In the genomic region with DNA sequence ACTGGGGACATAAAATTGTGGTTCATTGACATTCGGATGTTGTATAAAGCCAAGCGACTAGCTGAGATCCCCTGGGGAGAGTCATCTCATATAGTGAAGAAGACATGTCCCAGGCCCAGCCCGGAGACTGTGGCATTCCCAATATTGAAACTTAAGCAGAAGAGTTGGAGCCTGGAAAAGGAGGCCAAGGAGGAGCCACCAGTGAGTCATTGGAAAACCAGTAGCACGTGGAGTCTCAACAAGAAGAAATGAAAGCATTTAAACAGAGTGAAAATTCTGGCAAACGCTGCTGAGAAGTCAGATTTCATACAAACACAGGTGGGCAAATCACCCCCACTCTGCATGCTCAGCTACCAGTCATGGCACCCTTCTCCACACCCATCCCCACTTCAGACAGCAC, we compare ENCODE assay signal across 25 cellular contexts.
"Had no signal": no experiment of that assay in that cellular context is flagged by ENCODE, and none has a peak within 500 bp of the region (broad histone marks: within the 10 kb centered on the region; RNA-seq: fewer than 3 reads in every experiment).

No MANE protein-coding gene starts in this region.

- H3K4me3 ChIP-seq: left ventricle myocardium inferior, lung, neural progenitor cell, psoas muscle, sigmoid colon, suprapubic skin, tibial artery had no signal

- DNase-seq: activated CD4-positive, alpha-beta memory T cell treated with anti-CD3 and anti-CD28 coated beads for 36 hours; activated CD4-positive, alpha-beta T cell treated with anti-CD3 and anti-CD28 coated beads, Interleukin-2, amount 10 ng/mL, durations not matched to agents 24 days and 14 days; activated CD4-positive, CD25-positive, alpha-beta regulatory T cell treated with anti-CD3 and anti-CD28 coated beads, Interleukin-2, amount 50 U/mL, for 72 hours; activated CD8-positive, alpha-beta memory T cell treated with anti-CD3 and anti-CD28 coated beads, Interleukin-2, amount 50 U/mL, for 4 hours; activated effector memory CD4-positive, alpha-beta T cell treated with anti-CD3 and anti-CD28 coated beads, Interleukin-2, amount 50 U/mL, for 16 hours; activated naive CD4-positive, alpha-beta T cell treated with anti-CD3 and anti-CD28 coated beads, Interleukin-2, amount 50 U/mL, for 16 hours; activated naive CD8-positive, alpha-beta T cell treated with anti-CD3 and anti-CD28 coated beads, Interleukin-2, amount 50 U/mL, for 24 hours; activated T-cell treated with anti-CD3 and anti-CD28 coated beads, Interleukin-2, amount 50 U/mL, for 1 hour; amygdala; central memory CD4-positive, alpha-beta T cell; left ventricle myocardium inferior; mesendoderm; natural killer cell; occipital lobe; psoas muscle; sigmoid colon; small intestine; stimulated activated CD4-positive, alpha-beta T cell treated with anti-CD3 and anti-CD28 coated beads, Interleukin-2, amount 100 ng/mL, for 24 hours; stimulated activated naive CD4-positive, alpha-beta T cell; T-helper 9 cell; WERI-Rb-1 had no signal

- ATAC-seq: activated naive CD8-positive, alpha-beta T cell treated with anti-CD3 and anti-CD28 coated beads, Interleukin-2, amount 50 U/mL, for 24 hours; natural killer cell; psoas muscle had no signal
